26 cellular contexts compared by ENCODE assay signal in the genomic region with DNA sequence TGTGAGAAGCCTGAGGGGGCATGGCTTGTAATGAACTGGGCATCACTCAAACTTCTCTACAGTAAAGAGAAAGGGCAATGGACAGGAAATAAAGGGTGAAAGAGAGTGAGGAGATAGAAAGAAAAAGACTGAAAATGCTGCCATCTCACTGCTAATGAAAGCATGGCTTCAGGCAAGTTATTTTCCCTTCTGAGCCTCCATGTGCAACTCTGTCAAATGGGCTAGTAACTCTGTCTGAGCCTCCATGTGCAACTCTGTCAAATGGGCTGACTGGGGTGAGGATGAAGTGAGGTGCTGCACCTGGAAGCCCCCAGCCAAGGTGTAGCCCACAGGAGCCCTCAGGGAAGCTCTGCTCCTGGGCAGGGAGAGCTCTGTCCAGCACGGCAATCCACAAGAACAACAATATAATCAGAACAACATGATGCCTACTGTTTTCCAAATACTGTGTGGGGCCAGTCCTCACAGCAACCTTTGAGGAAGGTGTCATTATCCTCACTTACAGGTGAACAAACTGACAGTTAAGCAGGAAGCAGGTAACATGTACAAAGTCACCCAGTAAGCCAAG.
"Had no signal": no experiment of that assay in that cellular context is flagged by ENCODE, and none has a peak within 500 bp of the region (broad histone marks: within the 10 kb centered on the region; RNA-seq: fewer than 3 reads in every experiment).

No MANE protein-coding gene starts in this region.

- H3K4me2 ChIP-seq: smooth muscle cell had no signal

- H3K9ac ChIP-seq: parathyroid adenoma had no signal

- H2AFZ ChIP-seq: parathyroid adenoma had no signal

- H3K9me3 ChIP-seq: esophagus squamous epithelium, lower lobe of right lung, mucosa of descending colon, suprapubic skin, vagina had no signal

- ATAC-seq: effector memory CD8-positive, alpha-beta T cell; left colon; left ventricle myocardium superior; lower lobe of right lung; mucosa of descending colon; sciatic nerve; stimulated activated naive CD8-positive, alpha-beta T cell treated with anti-CD3 and anti-CD28 coated beads, Interleukin-15, amount 100 ng/mL, for 72 hours had no signal

- DNase-seq: cortex of kidney; effector memory CD8-positive, alpha-beta T cell; erythroblast; esophagus squamous epithelium; foreskin melanocyte; hypothalamus; immature natural killer cell; islet precursor cell; kidney glomerular epithelial cell; left colon; left ventricle myocardium superior; lower lobe of right lung; mucosa of descending colon; naive B cell; stimulated activated CD4-positive, alpha-beta T cell treated with anti-CD3 and anti-CD28 coated beads, Interleukin-12 subunit alpha, Interleukin-12 subunit beta, amount 100 ng/mL, for 4 hours; stimulated activated CD4-positive, alpha-beta T cell treated with anti-CD3 and anti-CD28 coated beads, Interleukin-1b, Interleukin-23, amount 100 ng/mL, for 48 hours; stimulated activated CD4-positive, alpha-beta T cell treated with anti-CD3 and anti-CD28 coated beads, Interleukin-4, amount 100 ng/mL, for 1 hour; stimulated activated CD8-positive, alpha-beta memory T cell treated with anti-CD3 and anti-CD28 coated beads, Interleukin-4, amount 100 ng/mL, for 48 hours; stimulated activated naive CD4-positive, alpha-beta T cell; stimulated activated naive CD8-positive, alpha-beta T cell treated with anti-CD3 and anti-CD28 coated beads, Interleukin-15, amount 100 ng/mL, for 72 hours; trophoblast cell had no signal

- H3K27me3 ChIP-seq: suprapubic skin, vagina had no signal

- H3K36me3 ChIP-seq: esophagus squamous epithelium, lower lobe of right lung, suprapubic skin, vagina had no signal

- H3K27ac ChIP-seq: esophagus squamous epithelium, lower lobe of right lung, parathyroid adenoma, suprapubic skin, vagina had no signal

- H3K4me3 ChIP-seq: esophagus squamous epithelium, lower lobe of right lung, mucosa of descending colon, smooth muscle cell, suprapubic skin, vagina had no signal

- H3K4me1 ChIP-seq: lower lobe of right lung, parathyroid adenoma had no signal

- H3K79me2 ChIP-seq: parathyroid adenoma had no signal
